8 cellular contexts compared by ENCODE assay signal in the genomic region with DNA sequence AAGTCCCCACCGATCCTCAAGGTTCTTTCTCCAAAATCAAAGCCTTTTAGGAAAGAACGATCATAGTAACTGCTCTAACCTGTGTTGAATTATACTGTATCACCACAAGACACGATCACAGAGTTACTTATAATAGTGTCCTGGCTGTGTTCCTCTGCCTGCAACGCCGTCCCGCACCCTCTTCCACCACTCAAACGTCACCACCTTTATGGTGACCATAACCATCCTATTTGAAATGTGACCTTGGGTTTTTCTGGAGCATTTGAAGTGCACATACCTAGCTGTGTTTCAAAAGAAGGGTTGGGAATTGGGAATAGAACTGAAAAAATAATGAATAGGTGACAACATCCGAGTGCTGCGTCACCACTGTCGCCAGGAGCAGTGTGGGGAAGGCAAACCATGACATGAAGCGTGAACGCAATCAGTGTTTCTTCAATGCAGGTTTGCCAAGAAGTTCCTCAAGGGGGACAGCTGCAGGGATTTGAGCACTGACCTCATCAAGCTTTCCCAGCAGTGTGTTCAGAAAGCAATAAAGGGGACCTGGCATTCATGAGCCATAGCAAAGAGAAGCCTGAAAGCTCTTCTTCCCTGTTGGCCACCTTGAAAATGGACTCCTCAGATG. TPM values are rescaled to one million over a fixed set of nuclear protein-coding genes. Genes with fewer than 3 reads are reported as not detected.
DNase-seq lines count a peak whose midpoint lies in the region; ATAC-seq, FAIRE-seq and TF ChIP-seq lines count a peak whose summit lies in the region.

No MANE protein-coding gene starts in this region.

- peaks cover 39 to 76% of the 10 kb centered on the region in 2 donors for H3K36me3 Mint-ChIP-seq in CD4-positive, alpha-beta memory T cell
- H3K36me3 Mint-ChIP-seq in neural crest cell (ENCODE audit: low read depth): peaks cover 19% of the 10 kb centered on the region

- H3K27me3 Mint-ChIP-seq in CD4-positive, alpha-beta memory T cell: no peaks in the 10 kb centered on the region
- H3K27me3 Mint-ChIP-seq in neural crest cell (ENCODE audit: low read depth): no peaks in the 10 kb centered on the region

- H3K4me3 ChIP-seq in CD4-positive, alpha-beta memory T cell (ENCODE audit: low read length in 2 of 2): peak overlapping the region in 1 of 2 donors; percentile 93
- peak overlapping the region; percentile 70 for H3K4me3 ChIP-seq in duodenal mucosa (ENCODE audit: low read depth in 1 of 2, low read length in 2 of 2)

- CTCF ChIA-PET in CD4-positive, alpha-beta memory T cell (lab: Charles Lee; ENCODE audit: partially characterized antibody): interaction anchor here (0.8 to 1.6 kb wide), 5 partner anchors 11 to 30 kb away, joined by 3 to 13 read pairs (median 4); partner anchors contain the start of gene SNRPA1

- peaks cover 11 to 43% (median 21%) of the 10 kb centered on the region in 4 donors for H3K4me1 Mint-ChIP-seq in CD4-positive, alpha-beta memory T cell
- H3K4me1 Mint-ChIP-seq in neural crest cell: peaks cover 12% of the 10 kb centered on the region

- TF ChIP-seq CTCF in neural crest cell (conservative IDR thresholded peaks at IDR 0.05): no peak

- H3K27ac Mint-ChIP-seq in CD4-positive, alpha-beta memory T cell: peak overlapping the region; percentile 89 to 96 (median 92)
- peak overlapping the region; percentile 7 for H3K27ac Mint-ChIP-seq in neural crest cell (ENCODE audit: unreplicated experiment)

- DNase-seq in CD4-positive, alpha-beta memory T cell: no peak
- peak; percentile 29 for DNase-seq in NAMALWA (ENCODE audit: low spot score)
- DNase-seq in neural crest cell (ENCODE audit: low read depth, low spot score): no peak
- DNase-seq in GM19238 (ENCODE audit: insufficient read length, low spot score): no peak
- DNase-seq in GM12892 (ENCODE audit: insufficient read length): no peak

- intact Hi-C loops in CD4-positive, alpha-beta memory T cell (cut with micrococcal nuclease): loop anchor here (1.0 kb wide), 1 partner anchor 16 kb away; no protein-coding TSS in a partner anchor

- TF ChIP-seq POLR2A in GM12892 (IDR thresholded peaks at IDR 0.05; ENCODE audit: low read depth, low read length): no peak

- peaks cover 53% of the 10 kb centered on the region for H3K36me3 ChIP-seq in CD4-positive, alpha-beta memory T cell (ENCODE audit: insufficient read depth, low read length)
- peaks cover 35 to 52% of the 10 kb centered on the region in 2 donors for H3K36me3 ChIP-seq in duodenal mucosa (ENCODE audit: control insufficient read depth in 1 of 2, insufficient read depth in 2 of 2, low read length in 2 of 2)

- H3K9me3 Mint-ChIP-seq in CD4-positive, alpha-beta memory T cell: no peaks in the 10 kb centered on the region
- no peaks in the 10 kb centered on the region for H3K9me3 Mint-ChIP-seq in neural crest cell

- H3K4me1 ChIP-seq in CD4-positive, alpha-beta memory T cell (ENCODE audit: insufficient read depth, low read length): peaks cover 25% of the 10 kb centered on the region
- H3K4me1 ChIP-seq in duodenal mucosa (ENCODE audit: control insufficient read depth in 1 of 2, insufficient read depth in 2 of 2, low read length in 2 of 2): peaks cover 31 to 41% of the 10 kb centered on the region in 2 donors

- H3K27me3 ChIP-seq in CD4-positive, alpha-beta memory T cell (ENCODE audit: insufficient read depth, low read length): no peaks in the 10 kb centered on the region
- no peaks in the 10 kb centered on the region for H3K27me3 ChIP-seq in duodenal mucosa (ENCODE audit: control insufficient read depth in 1 of 2, insufficient read depth in 2 of 2, low read length in 2 of 2)

- FAIRE-seq in GM12892 (lab: Jason Lieb, UNC): no peak

- ATAC-seq in GM18867 (IDR thresholded peaks at IDR 0.05; ENCODE audit: unreplicated experiment): no peak
- no peak for ATAC-seq in HG03139 (IDR thresholded peaks at IDR 0.05; ENCODE audit: unreplicated experiment)

- peak overlapping the region; percentile 83 to 97 (median 91) for H3K4me3 Mint-ChIP-seq in CD4-positive, alpha-beta memory T cell
- peak overlapping the region; percentile 92 for H3K4me3 Mint-ChIP-seq in neural crest cell

- H3K9me3 ChIP-seq in CD4-positive, alpha-beta memory T cell (ENCODE audit: control insufficient read depth in 1 of 2, low read length in 2 of 2): no peaks in the 10 kb centered on the region
- H3K9me3 ChIP-seq in duodenal mucosa (ENCODE audit: control insufficient read depth in 1 of 2, low read length in 2 of 2): no peaks in the 10 kb centered on the region

- H3K9ac ChIP-seq in duodenal mucosa (ENCODE audit: low read depth in 1 of 2, low read length in 2 of 2): peak overlapping the region; percentile 51 to 58

- POLR2A ChIA-PET in CD4-positive, alpha-beta memory T cell (lab: Charles Lee; ENCODE audit: partially characterized antibody): interaction anchor here (1.0 to 2.7 kb wide), 7 partner anchors 8 to 27 kb away, joined by 3 to 11 read pairs (median 4); partner anchors contain the start of genes CHSY1 and SNRPA1

- peak overlapping the region; percentile 89 for H3K27ac ChIP-seq in CD4-positive, alpha-beta memory T cell (ENCODE audit: low read depth, low read length)
- no peak overlapping the region for H3K27ac ChIP-seq in duodenal mucosa (ENCODE audit: low read depth, low read length)

RNA-seq across cellular contexts. Expression of gene SELENOS, which starts 0.8 kb away (rescaled TPM):
- total RNA-seq in CD4-positive, alpha-beta memory T cell: 10 to 100 TPM; 49.1 to 53.8 TPM
- polyA plus RNA-seq in CD4-positive, alpha-beta memory T cell: 100 to 1,000 TPM in 1 of 2 donors, 10 to 100 TPM in 1; 69.8 to 112 TPM
- 37.8 and 42.1 TPM in 2 replicates for total RNA-seq in neural crest cell
- polyA plus RNA-seq in GM12892 (2012; ENCODE audit: missing spikeins): 30.5 TPM

RNA-seq across cellular contexts. Expression of gene SNRPA1, which starts 17.0 kb away (rescaled TPM):
- 100 to 1,000 TPM in 1 of 2 experiments, 10 to 100 TPM in 1; 90.5 to 100 TPM for total RNA-seq in CD4-positive, alpha-beta memory T cell
- 10 to 100 TPM; 76.6 to 82.0 TPM for polyA plus RNA-seq in CD4-positive, alpha-beta memory T cell
- 118 and 132 TPM in 2 replicates for total RNA-seq in neural crest cell
- 119 TPM for polyA plus RNA-seq in GM12892 (2012; ENCODE audit: missing spikeins)

RNA-seq across cellular contexts. Expression of gene CHSY1, which starts 26.2 kb away (rescaled TPM):
- total RNA-seq in CD4-positive, alpha-beta memory T cell: 10 to 100 TPM; 11.1 to 11.9 TPM
- polyA plus RNA-seq in CD4-positive, alpha-beta memory T cell: 1 to 10 TPM in 1 of 2 donors, under 1 TPM in 1; 0.64 to 2.7 TPM
- 46.7 and 49.7 TPM in 2 replicates for total RNA-seq in neural crest cell
- 11.2 TPM for polyA plus RNA-seq in GM12892 (2012; ENCODE audit: missing spikeins)
